In the genomic region with DNA sequence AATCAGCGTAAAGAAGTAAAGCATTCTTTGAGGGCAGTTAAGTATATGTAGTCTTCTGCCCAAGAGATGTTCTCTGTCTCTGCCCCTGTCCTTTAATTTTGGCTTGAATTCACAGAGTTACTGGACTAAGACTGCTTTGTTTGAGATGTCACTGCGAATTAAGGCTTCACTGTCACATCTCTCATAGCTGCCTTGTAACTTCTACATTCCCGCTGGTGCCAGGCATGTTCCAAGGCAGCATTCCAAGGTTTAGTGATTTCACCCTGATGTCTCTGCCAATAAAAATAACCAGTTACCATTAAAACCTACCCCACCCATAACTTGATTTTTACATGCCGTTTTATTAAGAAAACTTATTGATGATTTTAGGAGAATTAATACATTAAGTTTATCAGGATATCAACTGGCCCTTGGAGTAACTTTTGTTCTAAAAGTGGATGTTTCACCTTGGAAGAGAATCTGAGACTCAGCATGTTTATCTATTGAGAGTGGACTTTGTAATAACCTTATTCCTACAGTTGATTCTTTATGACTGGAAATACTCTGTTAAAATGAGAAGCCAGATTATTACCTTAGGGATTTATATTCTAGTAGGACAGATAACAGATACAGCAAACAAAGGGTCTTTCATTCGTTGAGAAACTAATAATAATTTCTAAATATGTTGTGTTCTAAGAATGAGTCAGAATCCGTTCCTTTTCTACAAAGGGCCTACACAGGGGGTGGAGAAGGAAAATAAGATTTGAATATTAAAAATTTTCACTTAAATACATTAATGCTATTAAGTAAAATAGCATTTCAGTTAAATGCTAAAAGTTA, we compare ENCODE assay signal across 1 cellular context.
TF ChIP-seq lines count a peak whose summit lies in the region.

No MANE protein-coding gene starts in this region.

TF ChIP-seq in IMR-90, 13 proteins besides CTCF, POLR2A, EP300 and RAD21 (continued from another document):
- TF ChIP-seq, protein P1, sequence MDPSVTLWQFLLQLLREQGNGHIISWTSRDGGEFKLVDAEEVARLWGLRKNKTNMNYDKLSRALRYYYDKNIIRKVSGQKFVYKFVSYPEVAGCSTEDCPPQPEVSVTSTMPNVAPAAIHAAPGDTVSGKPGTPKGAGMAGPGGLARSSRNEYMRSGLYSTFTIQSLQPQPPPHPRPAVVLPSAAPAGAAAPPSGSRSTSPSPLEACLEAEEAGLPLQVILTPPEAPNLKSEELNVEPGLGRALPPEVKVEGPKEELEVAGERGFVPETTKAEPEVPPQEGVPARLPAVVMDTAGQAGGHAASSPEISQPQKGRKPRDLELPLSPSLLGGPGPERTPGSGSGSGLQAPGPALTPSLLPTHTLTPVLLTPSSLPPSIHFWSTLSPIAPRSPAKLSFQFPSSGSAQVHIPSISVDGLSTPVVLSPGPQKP (IDR thresholded peaks at IDR 0.05; ENCODE audit: borderline replicate concordance, low read depth, low read length), result no peak
- TF ChIP-seq MAFK (IDR thresholded peaks at IDR 0.05; ENCODE audit: low read depth, low read length) (no peak), FOS (IDR thresholded peaks at IDR 0.05; ENCODE audit: low read depth, low read length) (no peak)
- TF ChIP-seq, protein P2, sequence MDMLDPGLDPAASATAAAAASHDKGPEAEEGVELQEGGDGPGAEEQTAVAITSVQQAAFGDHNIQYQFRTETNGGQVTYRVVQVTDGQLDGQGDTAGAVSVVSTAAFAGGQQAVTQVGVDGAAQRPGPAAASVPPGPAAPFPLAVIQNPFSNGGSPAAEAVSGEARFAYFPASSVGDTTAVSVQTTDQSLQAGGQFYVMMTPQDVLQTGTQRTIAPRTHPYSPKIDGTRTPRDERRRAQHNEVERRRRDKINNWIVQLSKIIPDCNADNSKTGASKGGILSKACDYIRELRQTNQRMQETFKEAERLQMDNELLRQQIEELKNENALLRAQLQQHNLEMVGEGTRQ (IDR thresholded peaks at IDR 0.05; ENCODE audit: low read depth, low read length), result no peak
